In genomic region chr1:231603598-231604275, GRCh38 we compare ENCODE assay signal across 8 cellular contexts. TPM values are rescaled to one million over a fixed set of nuclear protein-coding genes. Genes with fewer than 3 reads are reported as not detected.
DNase-seq lines count a peak whose midpoint lies in the region; ATAC-seq and TF ChIP-seq lines count a peak whose summit lies in the region.

No MANE protein-coding gene starts in this region.

- no peaks in the 10 kb centered on the region for H3K27me3 ChIP-seq in dorsolateral prefrontal cortex

- peak overlapping the region; percentile 90 for H3K4me3 Mint-ChIP-seq in T-helper 2 cell treated with Interferon-gamma antibody and Interleukin-4, amounts not matched to agents 5 μg/mL and 100 μg/mL, for 36 hours
- H3K4me3 Mint-ChIP-seq in memory B cell (peak overlapping the region; percentile 95), type B pancreatic cell (peak overlapping the region; percentile 85)

- peak overlapping the region in 11 of 59 donors; percentile 12 to 58 (median 39) for H3K27ac ChIP-seq in dorsolateral prefrontal cortex

- peak overlapping the region; percentile 21 to 72 (median 52) for H3K4me3 ChIP-seq in dorsolateral prefrontal cortex

- intact Hi-C loops in dorsolateral prefrontal cortex (cut with DNase I): loop anchor here in 1 of 2 donors (5.0 kb wide), 2 partner anchors 71 to 246 kb away; no protein-coding TSS in a partner anchor

- H3K27me3 Mint-ChIP-seq in T-helper 2 cell treated with Interferon-gamma antibody and Interleukin-4, amounts not matched to agents 5 μg/mL and 100 μg/mL, for 36 hours (ENCODE audit: low read depth): peaks cover 27% of the 10 kb centered on the region
- no peaks in the 10 kb centered on the region for H3K27me3 Mint-ChIP-seq in memory B cell
- peaks cover 13% of the 10 kb centered on the region for H3K27me3 Mint-ChIP-seq in type B pancreatic cell

- no peaks in the 10 kb centered on the region for H3K36me3 Mint-ChIP-seq in T-helper 2 cell treated with Interferon-gamma antibody and Interleukin-4, amounts not matched to agents 5 μg/mL and 100 μg/mL, for 36 hours (ENCODE audit: low read depth)
- H3K36me3 Mint-ChIP-seq in memory B cell (no peaks in the 10 kb centered on the region), type B pancreatic cell (no peaks in the 10 kb centered on the region)

- TF ChIP-seq CTCF in dorsolateral prefrontal cortex (IDR thresholded peaks at IDR 0.05 in 54 of 56, conservative IDR thresholded peaks at IDR 0.05 in 2 of 56; ENCODE audit: low read depth in 1 of 56, partially characterized antibody in 56 of 56) (peak; percentile 63 to 98 (median 86)), type B pancreatic cell (conservative IDR thresholded peaks at IDR 0.05) (peak; percentile 87)

- DNase-seq in stimulated activated CD4-positive, alpha-beta T cell treated with anti-CD3 and anti-CD28 coated beads, Interleukin-2, amount 100 ng/mL, for 24 hours: peak; percentile 27 to 43
- no peak for DNase-seq in stimulated activated CD4-positive, alpha-beta T cell treated with anti-CD3 and anti-CD28 coated beads, Interleukin-12 subunit alpha, Interleukin-12 subunit beta, amount 100 ng/mL, for 4 hours
- DNase-seq in NCI-H1930 (lab: John Stamatoyannopoulos, UW): peak; percentile 32 to 38
- DNase-seq in T-helper 2 cell treated with Interferon-gamma antibody and Interleukin-4, amounts not matched to agents 5 μg/mL and 100 μg/mL, for 36 hours (ENCODE audit: low spot score): peak; percentile 27
- peak in 3 of 10 donors; percentile 17 to 26 (median 22) for DNase-seq in dorsolateral prefrontal cortex
- DNase-seq in memory B cell (ENCODE audit: low spot score in 2 of 2): peak; percentile 34 to 41
- DNase-seq in type B pancreatic cell (ENCODE audit: extremely low spot score, unreplicated experiment): no peak

- H3K9me3 Mint-ChIP-seq in T-helper 2 cell treated with Interferon-gamma antibody and Interleukin-4, amounts not matched to agents 5 μg/mL and 100 μg/mL, for 36 hours: peaks cover 3% of the 10 kb centered on the region
- H3K9me3 Mint-ChIP-seq in memory B cell (no peaks in the 10 kb centered on the region), type B pancreatic cell (no peaks in the 10 kb centered on the region)

- peak overlapping the region; percentile 72 for H3K27ac Mint-ChIP-seq in T-helper 2 cell treated with Interferon-gamma antibody and Interleukin-4, amounts not matched to agents 5 μg/mL and 100 μg/mL, for 36 hours
- H3K27ac Mint-ChIP-seq in memory B cell (peak overlapping the region; percentile 89), type B pancreatic cell (peak overlapping the region; percentile 51)

- ATAC-seq in HG02885 (IDR thresholded peaks at IDR 0.05; ENCODE audit: poor library complexity, unreplicated experiment) (peak; percentile 65), memory B cell (ENCODE audit: low read depth) (peak; percentile 83)

- H3K4me1 Mint-ChIP-seq in T-helper 2 cell treated with Interferon-gamma antibody and Interleukin-4, amounts not matched to agents 5 μg/mL and 100 μg/mL, for 36 hours (ENCODE audit: low read depth): peaks cover 8% of the 10 kb centered on the region
- peaks cover 14% of the 10 kb centered on the region for H3K4me1 Mint-ChIP-seq in memory B cell
- peaks cover 9% of the 10 kb centered on the region for H3K4me1 Mint-ChIP-seq in type B pancreatic cell (ENCODE audit: unreplicated experiment)

RNA-seq across cellular contexts. Expression of gene DISC1, which starts 22.9 kb away (rescaled TPM):
- total RNA-seq in dorsolateral prefrontal cortex (10 to 100 TPM in 100 of 120 experiments, 1 to 10 TPM in 20; 6.5 to 25.1 (median 12.5) TPM), type B pancreatic cell (ENCODE audit: low replicate concordance) (1.2 and 4.7 TPM in 2 replicates)

Comparison
In these comparisons a context has a peak if more than half of its experiments do, and no peak if none do; other contexts are left out.
1. DNase-seq: peak in stimulated activated CD4-positive, alpha-beta T cell treated with anti-CD3 and anti-CD28 coated beads, Interleukin-2, amount 100 ng/mL, for 24 hours (2 of 2), NCI-H1930 (2 of 2), T-helper 2 cell treated with Interferon-gamma antibody and Interleukin-4, amounts not matched to agents 5 μg/mL and 100 μg/mL, for 36 hours (single experiment) and memory B cell (2 of 2); none in stimulated activated CD4-positive, alpha-beta T cell treated with anti-CD3 and anti-CD28 coated beads, Interleukin-12 subunit alpha, Interleukin-12 subunit beta, amount 100 ng/mL, for 4 hours (single experiment) and type B pancreatic cell (single experiment).
2. Peak in every context shown above with its lines, with median percentiles within 50 percentile points of each other: H3K27ac Mint-ChIP-seq and H3K4me3 Mint-ChIP-seq.